Comparison of ENCODE assay signal across 2 cellular contexts in genomic region chr21:45982758-45983731, GRCh38.
TF ChIP-seq lines count a peak whose summit lies in the region.

No MANE protein-coding gene starts in this region.

TF ChIP-seq in H1, 55 proteins besides CTCF, POLR2A, EP300 and RAD21 (continued from another document):
- no peak for TF ChIP-seq TCF12 (IDR thresholded peaks at IDR 0.05; ENCODE audit: low read depth, low read length)
- no peak for TF ChIP-seq TAF1 (IDR thresholded peaks at IDR 0.05; ENCODE audit: low read depth, low read length)

TF ChIP-seq in HEK293T, 16 proteins besides CTCF, POLR2A, EP300 and RAD21 (continued from another document):
- TF ChIP-seq PKNOX1 (IDR thresholded peaks at IDR 0.05) (no peak), FOXM1 (IDR thresholded peaks at IDR 0.05; ENCODE audit: borderline replicate concordance) (no peak), FOXK2 (IDR thresholded peaks at IDR 0.05) (no peak), LEF1 (IDR thresholded peaks at IDR 0.05; ENCODE audit: borderline replicate concordance) (no peak), SUZ12 (IDR thresholded peaks at IDR 0.05) (no peak), ARNT (IDR thresholded peaks at IDR 0.05) (no peak), ZNF384 (IDR thresholded peaks at IDR 0.05) (no peak), L3MBTL2 (conservative IDR thresholded peaks at IDR 0.05) (no peak)
